8 cellular contexts compared by ENCODE assay signal in genomic region chr6:53346049-53346448, GRCh38. TPM values are rescaled to one million over a fixed set of nuclear protein-coding genes. Genes with fewer than 3 reads are reported as not detected.
A peak's percentile ranks its signal among the peaks of the same experiment; 100 is the strongest.
DNase-seq lines count a peak whose midpoint lies in the region; ATAC-seq and TF ChIP-seq lines count a peak whose summit lies in the region.
"Not testable (repeated sequence)": the region's sequence is repeated elsewhere in the genome, so short reads cannot be mapped to it uniquely, and the experiment has no call there.

No MANE protein-coding gene starts in this region.

- peaks cover 16% of the 10 kb centered on the region; the same call in 1 of the 2 replicates for H3K36me3 ChIP-seq in BLaER1
- H3K36me3 ChIP-seq in HEK293 (ENCODE audit: control insufficient read depth in 2 of 2, insufficient read depth in 1 of 2, low read length in 2 of 2) = not testable (repeated sequence)

- H4K20me1 ChIP-seq in BLaER1 = peaks cover 74% of the 10 kb centered on the region

- H3K4me1 ChIP-seq in BLaER1 (peaks cover 77% of the 10 kb centered on the region), HEK293 (ENCODE audit: control insufficient read depth, insufficient read depth, low read length) (peaks cover 10% of the 10 kb centered on the region)

- peaks cover 63% of the 10 kb centered on the region for H3K4me1 Mint-ChIP-seq in T-helper 2 cell treated with Interferon-gamma antibody and Interleukin-4, amounts not matched to agents 5 μg/mL and 100 μg/mL, for 36 hours (ENCODE audit: low read depth)
- H3K4me1 Mint-ChIP-seq in activated T-cell treated with anti-CD3 and anti-CD28 coated beads, Interleukin-2, amount 50 U/mL, for 24 hours (ENCODE audit: low read depth) = peaks cover 73% of the 10 kb centered on the region
- H3K4me1 Mint-ChIP-seq in activated naive CD8-positive, alpha-beta T cell treated with anti-CD3 and anti-CD28 coated beads, Interleukin-2, amount 10 ng/mL, durations not matched to agents 7 days and 5 days = peaks cover 50% of the 10 kb centered on the region
- peaks cover 62 to 72% of the 10 kb centered on the region in 2 donors for H3K4me1 Mint-ChIP-seq in effector memory CD8-positive, alpha-beta T cell (ENCODE audit: low read depth in 2 of 2)
- H3K4me1 Mint-ChIP-seq in natural killer cell treated with Interleukin-12 subunit alpha and Interleukin-12 subunit beta and Interleukin-15 and Interleukin-18, amount 100 ng/mL, for 72 hours (ENCODE audit: low read depth in 2 of 2) = peaks cover 63 to 66% of the 10 kb centered on the region in 2 donors
- H3K4me1 Mint-ChIP-seq in stimulated activated naive B cell treated with anti-CD40 and anti-IgM and Interleukin-4, amounts not matched to agents 10 μg/mL and 1 μg/mL and 100 μg/mL, for 72 hours = peaks cover 52 to 80% of the 10 kb centered on the region in 2 donors

- H3K4me3 ChIP-seq in BLaER1; HEK293 (ENCODE audit: low read depth, low read length): not testable (repeated sequence)

- not testable (repeated sequence) for H3K27me3 Mint-ChIP-seq in T-helper 2 cell treated with Interferon-gamma antibody and Interleukin-4, amounts not matched to agents 5 μg/mL and 100 μg/mL, for 36 hours (ENCODE audit: low read depth); activated T-cell treated with anti-CD3 and anti-CD28 coated beads, Interleukin-2, amount 50 U/mL, for 24 hours; activated naive CD8-positive, alpha-beta T cell treated with anti-CD3 and anti-CD28 coated beads, Interleukin-2, amount 10 ng/mL, durations not matched to agents 7 days and 5 days; effector memory CD8-positive, alpha-beta T cell; natural killer cell treated with Interleukin-12 subunit alpha and Interleukin-12 subunit beta and Interleukin-15 and Interleukin-18, amount 100 ng/mL, for 72 hours; stimulated activated naive B cell treated with anti-CD40 and anti-IgM and Interleukin-4, amounts not matched to agents 10 μg/mL and 1 μg/mL and 100 μg/mL, for 72 hours

- H3K36me3 Mint-ChIP-seq in T-helper 2 cell treated with Interferon-gamma antibody and Interleukin-4, amounts not matched to agents 5 μg/mL and 100 μg/mL, for 36 hours (ENCODE audit: low read depth) = peaks cover 36% of the 10 kb centered on the region
- peaks cover 65% of the 10 kb centered on the region for H3K36me3 Mint-ChIP-seq in activated T-cell treated with anti-CD3 and anti-CD28 coated beads, Interleukin-2, amount 50 U/mL, for 24 hours (ENCODE audit: low read depth)
- peaks cover 14% of the 10 kb centered on the region for H3K36me3 Mint-ChIP-seq in activated naive CD8-positive, alpha-beta T cell treated with anti-CD3 and anti-CD28 coated beads, Interleukin-2, amount 10 ng/mL, durations not matched to agents 7 days and 5 days
- peaks cover 62% of the 10 kb centered on the region for H3K36me3 Mint-ChIP-seq in effector memory CD8-positive, alpha-beta T cell (ENCODE audit: insufficient read depth)
- H3K36me3 Mint-ChIP-seq in natural killer cell treated with Interleukin-12 subunit alpha and Interleukin-12 subunit beta and Interleukin-15 and Interleukin-18, amount 100 ng/mL, for 72 hours = peaks cover 15% of the 10 kb centered on the region
- H3K36me3 Mint-ChIP-seq in stimulated activated naive B cell treated with anti-CD40 and anti-IgM and Interleukin-4, amounts not matched to agents 10 μg/mL and 1 μg/mL and 100 μg/mL, for 72 hours = peaks cover 15 to 31% of the 10 kb centered on the region in 2 donors

- ATAC-seq in activated naive CD8-positive, alpha-beta T cell treated with anti-CD3 and anti-CD28 coated beads, Interleukin-2, amount 10 ng/mL, durations not matched to agents 7 days and 5 days (ENCODE audit: low read depth); effector memory CD8-positive, alpha-beta T cell (replicated peaks); natural killer cell treated with Interleukin-12 subunit alpha and Interleukin-12 subunit beta and Interleukin-15 and Interleukin-18, amount 100 ng/mL, for 72 hours; stimulated activated naive B cell treated with anti-CD40 and anti-IgM and Interleukin-4, amounts not matched to agents 10 μg/mL and 1 μg/mL and 100 μg/mL, for 72 hours (replicated peaks): not testable (repeated sequence)

- CTCF ChIA-PET in HEK293 (lab: Yijun Ruan, JAX) = interaction anchor here (1.0 to 1.7 kb wide), 3 partner anchors 49 to 175 kb away, joined by 3 to 5 read pairs (median 4); no protein-coding TSS in a partner anchor

- peak overlapping the region; percentile 94 for H3K27ac Mint-ChIP-seq in T-helper 2 cell treated with Interferon-gamma antibody and Interleukin-4, amounts not matched to agents 5 μg/mL and 100 μg/mL, for 36 hours
- H3K27ac Mint-ChIP-seq in activated T-cell treated with anti-CD3 and anti-CD28 coated beads, Interleukin-2, amount 50 U/mL, for 24 hours = peak overlapping the region; percentile 95
- peak overlapping the region; percentile 12 for H3K27ac Mint-ChIP-seq in activated naive CD8-positive, alpha-beta T cell treated with anti-CD3 and anti-CD28 coated beads, Interleukin-2, amount 10 ng/mL, durations not matched to agents 7 days and 5 days
- H3K27ac Mint-ChIP-seq in effector memory CD8-positive, alpha-beta T cell = peak overlapping the region; percentile 89 to 96
- peak overlapping the region; percentile 88 to 96 for H3K27ac Mint-ChIP-seq in natural killer cell treated with Interleukin-12 subunit alpha and Interleukin-12 subunit beta and Interleukin-15 and Interleukin-18, amount 100 ng/mL, for 72 hours
- H3K27ac Mint-ChIP-seq in stimulated activated naive B cell treated with anti-CD40 and anti-IgM and Interleukin-4, amounts not matched to agents 10 μg/mL and 1 μg/mL and 100 μg/mL, for 72 hours = not testable (repeated sequence)

- not testable (repeated sequence) for H3K27ac ChIP-seq in BLaER1; HEK293 (ENCODE audit: extremely low read depth, low read depth, low read length)

- H3K9me3 Mint-ChIP-seq in T-helper 2 cell treated with Interferon-gamma antibody and Interleukin-4, amounts not matched to agents 5 μg/mL and 100 μg/mL, for 36 hours; activated T-cell treated with anti-CD3 and anti-CD28 coated beads, Interleukin-2, amount 50 U/mL, for 24 hours; activated naive CD8-positive, alpha-beta T cell treated with anti-CD3 and anti-CD28 coated beads, Interleukin-2, amount 10 ng/mL, durations not matched to agents 7 days and 5 days; effector memory CD8-positive, alpha-beta T cell; natural killer cell treated with Interleukin-12 subunit alpha and Interleukin-12 subunit beta and Interleukin-15 and Interleukin-18, amount 100 ng/mL, for 72 hours; stimulated activated naive B cell treated with anti-CD40 and anti-IgM and Interleukin-4, amounts not matched to agents 10 μg/mL and 1 μg/mL and 100 μg/mL, for 72 hours: not testable (repeated sequence)

- not testable (repeated sequence) for H3K27me3 ChIP-seq in BLaER1

- H3K4me2 ChIP-seq in BLaER1 = peak overlapping the region; percentile 93

- peak overlapping the region; percentile 96 for H3K4me3 Mint-ChIP-seq in T-helper 2 cell treated with Interferon-gamma antibody and Interleukin-4, amounts not matched to agents 5 μg/mL and 100 μg/mL, for 36 hours
- H3K4me3 Mint-ChIP-seq in activated T-cell treated with anti-CD3 and anti-CD28 coated beads, Interleukin-2, amount 50 U/mL, for 24 hours = peak overlapping the region; percentile 94
- peak overlapping the region; percentile 95 for H3K4me3 Mint-ChIP-seq in activated naive CD8-positive, alpha-beta T cell treated with anti-CD3 and anti-CD28 coated beads, Interleukin-2, amount 10 ng/mL, durations not matched to agents 7 days and 5 days
- H3K4me3 Mint-ChIP-seq in effector memory CD8-positive, alpha-beta T cell = peak overlapping the region; percentile 86 to 93
- peak overlapping the region; percentile 94 for H3K4me3 Mint-ChIP-seq in natural killer cell treated with Interleukin-12 subunit alpha and Interleukin-12 subunit beta and Interleukin-15 and Interleukin-18, amount 100 ng/mL, for 72 hours
- H3K4me3 Mint-ChIP-seq in stimulated activated naive B cell treated with anti-CD40 and anti-IgM and Interleukin-4, amounts not matched to agents 10 μg/mL and 1 μg/mL and 100 μg/mL, for 72 hours = peak overlapping the region; percentile 94 to 97

- not testable (repeated sequence) for DNase-seq in T-helper 2 cell treated with Interferon-gamma antibody and Interleukin-4, amounts not matched to agents 5 μg/mL and 100 μg/mL, for 36 hours (ENCODE audit: low spot score); activated T-cell treated with anti-CD3 and anti-CD28 coated beads, Interleukin-2, amount 50 U/mL, for 24 hours; activated naive CD8-positive, alpha-beta T cell treated with anti-CD3 and anti-CD28 coated beads, Interleukin-2, amount 10 ng/mL, durations not matched to agents 7 days and 5 days; effector memory CD8-positive, alpha-beta T cell; natural killer cell treated with Interleukin-12 subunit alpha and Interleukin-12 subunit beta and Interleukin-15 and Interleukin-18, amount 100 ng/mL, for 72 hours (ENCODE audit: low spot score); stimulated activated naive B cell treated with anti-CD40 and anti-IgM and Interleukin-4, amounts not matched to agents 10 μg/mL and 1 μg/mL and 100 μg/mL, for 72 hours

- POLR2A ChIA-PET in HEK293 (lab: Yijun Ruan, JAX) = interaction anchor here (1.8 kb wide), 1 partner anchor 13 kb away, joined by 7 read pairs; no protein-coding TSS in a partner anchor
- POLR2A ChIA-PET in activated naive CD8-positive, alpha-beta T cell treated with anti-CD3 and anti-CD28 coated beads, Interleukin-2, amount 10 ng/mL, durations not matched to agents 7 days and 5 days (lab: Charles Lee) = interaction anchor here (3.2 kb wide), 1 partner anchor 9 kb away, joined by 39 read pairs; no protein-coding TSS in a partner anchor

- not testable (repeated sequence) for H3K9me3 ChIP-seq in BLaER1; HEK293 (ENCODE audit: control insufficient read depth, insufficient read depth, low read depth, low read length)

- not testable (repeated sequence) for H3K9ac ChIP-seq in BLaER1

- not testable (repeated sequence) for TF ChIP-seq CTCF in HEK293 (tag by site-specific recombination; IDR thresholded peaks at IDR 0.05)

TF ChIP-seq in HEK293, 187 proteins besides CTCF, POLR2A, EP300 and RAD21 (continues in another document):
- TF ChIP-seq ZNF146 (tag by site-specific recombination; IDR thresholded peaks at IDR 0.05) = peak; percentile 99

RNA-seq across cellular contexts. Expression of gene ELOVL5, which starts 2.7 kb away (rescaled TPM):
- 100 to 1,000 TPM; 101 to 110 TPM for total RNA-seq in activated naive CD8-positive, alpha-beta T cell treated with anti-CD3 and anti-CD28 coated beads, Interleukin-2, amount 10 ng/mL, durations not matched to agents 7 days and 5 days
- 100 to 1,000 TPM; 130 to 136 TPM for total RNA-seq in natural killer cell treated with Interleukin-12 subunit alpha and Interleukin-12 subunit beta and Interleukin-15 and Interleukin-18, amount 100 ng/mL, for 72 hours
